Comparison of ENCODE assay signal across 19 cellular contexts in the genomic region with DNA sequence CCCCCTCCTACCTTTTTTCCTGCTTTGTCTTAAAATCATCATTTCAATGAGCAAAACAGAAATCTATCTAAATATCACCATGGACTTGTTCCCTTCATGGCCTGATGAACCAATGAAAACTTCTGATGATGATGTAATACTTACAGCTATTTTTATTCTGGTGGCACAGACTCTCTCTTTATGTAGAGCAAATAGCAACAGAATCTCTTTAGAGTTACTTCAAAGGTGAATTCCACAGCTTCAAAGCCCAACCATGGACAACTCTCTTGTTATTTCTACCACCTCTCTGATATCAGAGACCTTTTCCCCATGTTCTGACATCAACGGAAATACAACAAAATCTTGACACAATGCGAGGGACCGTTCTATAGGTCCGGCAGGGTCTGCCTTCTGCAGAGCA.
DNase-seq lines count a peak whose midpoint lies in the region; ATAC-seq and TF ChIP-seq lines count a peak whose summit lies in the region.
"Had no signal": no experiment of that assay in that cellular context is flagged by ENCODE, and none has a peak within 500 bp of the region (broad histone marks: within the 10 kb centered on the region; RNA-seq: fewer than 3 reads in every experiment).

No MANE protein-coding gene starts in this region.

- TF ChIP-seq POLR2A in suprapubic skin (IDR thresholded peaks at IDR 0.05): no peak

- H3K27me3 ChIP-seq in suprapubic skin: no peaks in the 10 kb centered on the region
- no peaks in the 10 kb centered on the region for H3K27me3 ChIP-seq in effector memory CD4-positive, alpha-beta T cell (replicated peaks; ENCODE audit: control insufficient read depth, insufficient read depth, low read length, poor library complexity, severe bottlenecking)
- H3K27me3 ChIP-seq: adrenal gland, BE2C, gastroesophageal sphincter, right lobe of liver had no signal

- H3K36me3 ChIP-seq in suprapubic skin: no peaks in the 10 kb centered on the region
- H3K36me3 ChIP-seq in effector memory CD4-positive, alpha-beta T cell (ENCODE audit: control insufficient read depth, insufficient read depth, low read length): no peaks in the 10 kb centered on the region
- H3K36me3 ChIP-seq: adrenal gland, BE2C, gastroesophageal sphincter, right lobe of liver had no signal

- DNase-seq in globus pallidus (ENCODE audit: low spot score): peak; percentile 68
- peak; percentile 62 for DNase-seq in myocyte (ENCODE audit: low read depth)
- DNase-seq in suprapubic skin (ENCODE audit: low spot score in 2 of 2): no peak
- DNase-seq in activated CD8-positive, alpha-beta memory T cell treated with anti-CD3 and anti-CD28 coated beads, Interleukin-2, amount 50 U/mL, for 4 hours: no peak
- no peak for DNase-seq in effector memory CD4-positive, alpha-beta T cell
- DNase-seq: activated CD8-positive, alpha-beta T cell treated with anti-CD3 and anti-CD28 coated beads, Interleukin-2, amount 10 ng/mL, durations not matched to agents 7 days and 5 days; adrenal gland; BE2C; NCI-H2029; right lobe of liver; stimulated activated CD4-positive, alpha-beta T cell treated with anti-CD3 and anti-CD28 coated beads, Interleukin-2, amount 100 ng/mL, for 24 hours; T-helper 1 cell had no signal

- H3K27ac ChIP-seq in VCaP: peak overlapping the region; percentile 97
- H3K27ac ChIP-seq in suprapubic skin: peak overlapping the region; percentile 52
- no peak overlapping the region for H3K27ac ChIP-seq in effector memory CD4-positive, alpha-beta T cell (ENCODE audit: insufficient read depth, low read length, poor library complexity, severe bottlenecking)
- H3K27ac ChIP-seq: adrenal gland, coronary artery, gastroesophageal sphincter, right lobe of liver had no signal

- no peak for ATAC-seq in GM21367 (IDR thresholded peaks at IDR 0.05; ENCODE audit: unreplicated experiment)
- ATAC-seq: activated CD8-positive, alpha-beta T cell treated with anti-CD3 and anti-CD28 coated beads, Interleukin-2, amount 10 ng/mL, durations not matched to agents 7 days and 5 days; activated T-helper 17 cell treated with anti-CD3 and anti-CD28 coated beads, Interleukin-2, amount 50 U/mL, for 72 hours; gastroesophageal sphincter; GM23338; natural killer cell treated with Interleukin-12 subunit alpha and Interleukin-12 subunit beta and Interleukin-15 and Interleukin-18, amount 100 ng/mL, for 72 hours had no signal

- TF ChIP-seq CTCF in VCaP (conservative IDR thresholded peaks at IDR 0.05) (no peak), suprapubic skin (IDR thresholded peaks at IDR 0.05) (no peak)

- no peak overlapping the region for H3K4me3 ChIP-seq in suprapubic skin
- H3K4me3 ChIP-seq in effector memory CD4-positive, alpha-beta T cell (ENCODE audit: insufficient read depth, low read depth, low read length, poor library complexity, severe bottlenecking): no peak overlapping the region
- H3K4me3 ChIP-seq: adrenal gland, coronary artery, gastroesophageal sphincter, GM23338, right lobe of liver had no signal

- 72% methylated on average over 4 of the region's 4 CpGs for WGBS in suprapubic skin

- peaks cover 27% of the 10 kb centered on the region for H3K4me1 ChIP-seq in suprapubic skin
- H3K4me1 ChIP-seq in effector memory CD4-positive, alpha-beta T cell (ENCODE audit: control insufficient read depth, insufficient read depth, low read length, poor library complexity, severe bottlenecking): no peaks in the 10 kb centered on the region
- H3K4me1 ChIP-seq: adrenal gland, BE2C had no signal

- TF ChIP-seq EP300 in suprapubic skin (IDR thresholded peaks at IDR 0.05): no peak

- H3K9me3 ChIP-seq in suprapubic skin: no peaks in the 10 kb centered on the region
- no peaks in the 10 kb centered on the region for H3K9me3 ChIP-seq in effector memory CD4-positive, alpha-beta T cell (ENCODE audit: control insufficient read depth, low read length)
- H3K9me3 ChIP-seq: adrenal gland, BE2C, gastroesophageal sphincter, right lobe of liver had no signal

Comparison
In these comparisons a context has a peak if more than half of its experiments do, and no peak if none do; other contexts are left out.
1. DNase-seq: peak in globus pallidus (single experiment) and myocyte (single experiment); none in suprapubic skin (0 of 2), activated CD8-positive, alpha-beta memory T cell treated with anti-CD3 and anti-CD28 coated beads, Interleukin-2, amount 50 U/mL, for 4 hours (single experiment) and effector memory CD4-positive, alpha-beta T cell (0 of 3).